In the genomic region with DNA sequence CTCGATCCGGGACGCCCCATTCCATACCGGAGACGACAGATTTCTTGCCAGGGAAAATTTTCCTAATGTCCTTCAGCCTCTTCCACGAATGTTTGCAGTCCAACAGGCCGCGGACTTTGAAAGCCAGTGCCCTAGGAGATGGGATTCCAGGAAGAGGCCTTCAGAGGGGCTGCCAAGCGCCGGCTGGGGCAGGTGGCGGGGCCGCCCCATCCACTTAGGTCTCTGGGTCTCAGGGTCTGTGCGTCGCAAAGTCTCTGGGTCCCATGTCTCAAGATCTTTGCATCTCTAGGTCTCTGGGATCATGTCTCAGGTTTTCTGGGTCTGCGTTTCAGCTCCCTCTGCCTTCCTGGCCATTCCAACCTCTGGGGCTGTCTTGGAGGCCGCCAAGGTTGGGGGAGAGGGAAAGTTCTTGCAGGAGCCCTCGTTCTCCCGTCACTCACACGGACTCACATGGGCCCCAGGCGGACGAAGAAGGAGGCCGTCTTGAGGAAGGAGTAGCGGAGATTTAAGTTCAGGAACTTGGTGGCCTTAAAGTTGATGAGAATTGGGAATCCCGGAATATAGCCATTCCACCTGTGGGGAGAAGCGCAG, we compare ENCODE assay signal across 10 cellular contexts. TPM values are rescaled to one million over a fixed set of nuclear protein-coding genes. Genes with fewer than 3 reads are reported as not detected.
A peak's percentile ranks its signal among the peaks of the same experiment; 100 is the strongest.
DNase-seq lines count a peak whose midpoint lies in the region; FAIRE-seq and TF ChIP-seq lines count a peak whose summit lies in the region.
"Had no signal": no experiment of that assay in that cellular context is flagged by ENCODE, and none has a peak within 500 bp of the region (broad histone marks: within the 10 kb centered on the region; RNA-seq: fewer than 3 reads in every experiment).

No MANE protein-coding gene starts in this region.

- H3K36me3 Mint-ChIP-seq in activated naive CD4-positive, alpha-beta T cell treated with anti-CD3 and anti-CD28 coated beads, Interleukin-2, amount 10 ng/mL, durations not matched to agents 7 days and 5 days: no peaks in the 10 kb centered on the region
- no peaks in the 10 kb centered on the region for H3K36me3 Mint-ChIP-seq in MCF 10A (ENCODE audit: insufficient read depth, unreplicated experiment)

- POLR2A ChIA-PET in MCF 10A (lab: Yijun Ruan, JAX): no interaction called here

- DNase-seq in activated naive CD4-positive, alpha-beta T cell treated with anti-CD3 and anti-CD28 coated beads, Interleukin-2, amount 10 ng/mL, durations not matched to agents 7 days and 5 days: no peak
- DNase-seq in activated naive CD4-positive, alpha-beta T cell treated with Interleukin-2 at 50 U/mL for 16 hours: no peak
- DNase-seq in MCF 10A (ENCODE audit: unreplicated experiment) (no peak), vagina (ENCODE audit: extremely low spot score in 2 of 2) (no peak), urothelium cell line (ENCODE audit: low spot score) (no peak), medulla oblongata (ENCODE audit: extremely low spot score) (no peak), foreskin fibroblast (no peak)

- H3K9ac ChIP-seq in mucosa of rectum (ENCODE audit: low read depth in 1 of 2, low read length in 2 of 2): peak overlapping the region in 1 of 2 donors; percentile 5

- H3K27me3 ChIP-seq in mucosa of rectum (ENCODE audit: control insufficient read depth in 2 of 2, insufficient read depth in 2 of 2, low read length in 2 of 2) (peaks cover 0 to 3% of the 10 kb centered on the region in 2 donors), vagina (no peaks in the 10 kb centered on the region)

- H3K27me3 Mint-ChIP-seq in activated naive CD4-positive, alpha-beta T cell treated with anti-CD3 and anti-CD28 coated beads, Interleukin-2, amount 10 ng/mL, durations not matched to agents 7 days and 5 days: peaks cover 29% of the 10 kb centered on the region
- peaks cover 3% of the 10 kb centered on the region for H3K27me3 Mint-ChIP-seq in MCF 10A (ENCODE audit: insufficient read depth, unreplicated experiment)

- TF ChIP-seq POLR2A in vagina (IDR thresholded peaks at IDR 0.05): no peak

- peaks cover 11 to 14% of the 10 kb centered on the region in 2 donors for H3K4me1 ChIP-seq in mucosa of rectum (ENCODE audit: control insufficient read depth in 2 of 2, insufficient read depth in 2 of 2, low read length in 2 of 2)
- peaks cover 21% of the 10 kb centered on the region for H3K4me1 ChIP-seq in vagina

- peak overlapping the region; percentile 55 for H3K27ac Mint-ChIP-seq in activated naive CD4-positive, alpha-beta T cell treated with anti-CD3 and anti-CD28 coated beads, Interleukin-2, amount 10 ng/mL, durations not matched to agents 7 days and 5 days
- no peak overlapping the region for H3K27ac Mint-ChIP-seq in MCF 10A (ENCODE audit: low read depth, unreplicated experiment)

- CTCF ChIA-PET in activated naive CD4-positive, alpha-beta T cell treated with anti-CD3 and anti-CD28 coated beads, Interleukin-2, amount 10 ng/mL, durations not matched to agents 7 days and 5 days (lab: Charles Lee): interaction anchor here (1.0 to 3.8 kb wide), 5 partner anchors 12 to 30 kb away, joined by 3 to 31 read pairs (median 3); no protein-coding TSS in a partner anchor
- CTCF ChIA-PET in MCF 10A (lab: Yijun Ruan, JAX): interaction anchor here (0.6 to 9.2 kb wide), 11 partner anchors 9 to 350 kb away, joined by 3 to 209 read pairs (median 4); a partner anchor contains a TSS

- no TSS peak for BruUV-seq in MCF 10A (replicated peaks; lab: Mats Ljungman, UMichigan)

- H3K9me3 Mint-ChIP-seq in activated naive CD4-positive, alpha-beta T cell treated with anti-CD3 and anti-CD28 coated beads, Interleukin-2, amount 10 ng/mL, durations not matched to agents 7 days and 5 days: no peaks in the 10 kb centered on the region
- no peaks in the 10 kb centered on the region for H3K9me3 Mint-ChIP-seq in MCF 10A (ENCODE audit: unreplicated experiment)

- H3K27ac ChIP-seq in mucosa of rectum (ENCODE audit: low read depth in 2 of 2, low read length in 2 of 2) (no peak overlapping the region), vagina (no peak overlapping the region)

- H3K4me3 ChIP-seq in mucosa of rectum (ENCODE audit: low read length in 2 of 2) (peak overlapping the region; percentile 70), vagina (peak overlapping the region; percentile 43 to 47), foreskin fibroblast (ENCODE audit: low read depth in 1 of 2, low read length in 2 of 2) (peak overlapping the region in 1 of 2 donors; percentile 15)

- H3K4me3 Mint-ChIP-seq in activated naive CD4-positive, alpha-beta T cell treated with anti-CD3 and anti-CD28 coated beads, Interleukin-2, amount 10 ng/mL, durations not matched to agents 7 days and 5 days: peak overlapping the region; percentile 83
- H3K4me3 Mint-ChIP-seq in MCF 10A (ENCODE audit: unreplicated experiment): peak overlapping the region; percentile 61

- TF ChIP-seq CTCF in MCF 10A (IDR thresholded peaks at IDR 0.05; ENCODE audit: unreplicated experiment) (no peak), vagina (IDR thresholded peaks at IDR 0.05) (peak in 1 of 3 experiments; percentile 6), foreskin fibroblast (IDR thresholded peaks at IDR 0.05; ENCODE audit: low read depth, low read length) (no peak)

- no peaks in the 10 kb centered on the region for H3K36me3 ChIP-seq in mucosa of rectum (ENCODE audit: control insufficient read depth in 2 of 2, insufficient read depth in 2 of 2, low read length in 2 of 2)
- no peaks in the 10 kb centered on the region for H3K36me3 ChIP-seq in vagina

- H3K9me3 ChIP-seq in mucosa of rectum (ENCODE audit: control insufficient read depth in 2 of 2, low read length in 2 of 2): no peaks in the 10 kb centered on the region
- H3K9me3 ChIP-seq in vagina: no peaks in the 10 kb centered on the region

- intact Hi-C loops in MCF 10A (cut with micrococcal nuclease) (loop anchor here (1.0 to 5.0 kb wide), 3 partner anchors 30 to 222 kb away; a partner anchor contains a TSS), vagina (cut with DNase I) (no loop called here)

- FAIRE-seq in urothelium cell line (lab: Jason Lieb, UNC): no peak

- H3K4me1 Mint-ChIP-seq in activated naive CD4-positive, alpha-beta T cell treated with anti-CD3 and anti-CD28 coated beads, Interleukin-2, amount 10 ng/mL, durations not matched to agents 7 days and 5 days: peaks cover 15% of the 10 kb centered on the region
- H3K4me1 Mint-ChIP-seq in MCF 10A (ENCODE audit: insufficient read depth, unreplicated experiment): peaks cover 7% of the 10 kb centered on the region

RNA-seq across cellular contexts. Expression of a gene that starts 7.2 kb away (rescaled TPM):
- total RNA-seq in MCF 10A (2022) (1.3 TPM in 1 of 2 replicates, not detected in the other), vagina (15.0 TPM)
- total RNA-seq: renal cortical epithelial cell had no signal

RNA-seq across cellular contexts. Expression of a gene that starts 38.0 kb away (rescaled TPM):
- 13.1 and 14.1 TPM in 2 replicates for total RNA-seq in MCF 10A (2022)
- 1.5 TPM for total RNA-seq in vagina
- total RNA-seq: NCI-H460, renal cortical epithelial cell had no signal

RNA-seq across cellular contexts. Expression of a gene that starts 41.4 kb away (rescaled TPM):
- total RNA-seq in MCF 10A (2022) (18.5 and 27.6 TPM in 2 replicates), vagina (28.7 TPM)
- total RNA-seq: NCI-H460 had no signal

RNA-seq across cellular contexts. Expression of a gene that starts 43.6 kb away (rescaled TPM):
- total RNA-seq in MCF 10A (2022): 5.8 and 5.9 TPM in 2 replicates
- total RNA-seq in vagina: not detected
- total RNA-seq: renal cortical epithelial cell had no signal
